In the genomic region with DNA sequence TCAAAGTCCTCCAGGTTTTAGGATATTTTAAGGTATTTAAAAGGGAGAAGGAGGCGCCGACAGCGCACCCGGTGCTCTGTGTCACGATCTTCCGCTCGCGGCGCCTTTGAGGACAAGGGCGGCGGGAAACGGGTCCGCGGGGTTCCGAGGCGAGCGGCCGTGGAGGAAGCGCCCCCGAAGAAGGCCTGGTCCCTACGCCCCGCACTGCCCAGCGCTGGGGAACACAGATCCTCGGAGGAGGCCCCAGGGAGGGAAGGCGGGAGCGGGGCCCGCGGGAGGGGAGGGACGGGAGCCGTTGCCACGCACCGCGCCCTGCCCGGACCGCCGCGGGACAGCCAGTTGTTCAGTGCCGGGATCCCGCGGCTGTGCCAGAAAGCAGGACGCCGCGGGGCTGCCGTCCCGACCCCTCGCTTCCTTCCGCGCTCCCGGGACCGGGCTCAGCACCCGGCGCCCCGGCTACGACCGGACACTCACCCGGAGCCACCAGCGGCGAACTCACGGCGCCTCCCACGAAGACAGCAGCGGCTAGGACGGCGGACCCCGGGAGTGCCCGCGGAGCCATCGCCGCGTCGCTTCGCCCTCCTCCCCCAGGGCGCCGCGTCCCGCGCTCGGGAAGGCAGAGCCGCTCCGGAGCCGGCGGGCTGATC, we compare ENCODE assay signal across 7 cellular contexts. TPM values are rescaled to one million over a fixed set of nuclear protein-coding genes. Genes with fewer than 3 reads are reported as not detected.
DNase-seq lines count a peak whose midpoint lies in the region; ATAC-seq and TF ChIP-seq lines count a peak whose summit lies in the region.

No MANE protein-coding gene starts in this region.

- H3K4me3 ChIP-seq in GM23248 (peak overlapping the region; percentile 94), tibial artery (peak overlapping the region; percentile 68 to 91)

- H3K4me1 Mint-ChIP-seq in natural killer cell treated with Interleukin-12 subunit alpha and Interleukin-12 subunit beta and Interleukin-15 and Interleukin-18, amount 100 ng/mL, for 72 hours (ENCODE audit: low read depth in 2 of 2) = peaks cover 26 to 39% of the 10 kb centered on the region in 2 donors

- peak overlapping the region; percentile 84 for H2AFZ ChIP-seq in GM23248

- in situ Hi-C loops in GM13976 (cut with MboI; ENCODE audit: low sequenced_read_pairs, unreplicated experiment) = no loop called here
- in situ Hi-C loops in GM23248 (cut with MboI) = no loop called here

- H3K4me3 Mint-ChIP-seq in natural killer cell treated with Interleukin-12 subunit alpha and Interleukin-12 subunit beta and Interleukin-15 and Interleukin-18, amount 100 ng/mL, for 72 hours = peak overlapping the region; percentile 86

- ATAC-seq in natural killer cell treated with Interleukin-12 subunit alpha and Interleukin-12 subunit beta and Interleukin-15 and Interleukin-18, amount 100 ng/mL, for 72 hours = peak; percentile 1 to 25

- H3K27me3 Mint-ChIP-seq in natural killer cell treated with Interleukin-12 subunit alpha and Interleukin-12 subunit beta and Interleukin-15 and Interleukin-18, amount 100 ng/mL, for 72 hours = peaks cover 0 to 4% of the 10 kb centered on the region in 2 donors

- no peak for TF ChIP-seq CTCF in GM13976 (IDR thresholded peaks at IDR 0.05; ENCODE audit: borderline replicate concordance, control extremely low read depth, extremely low read depth, insufficient read depth, missing control alignments)
- TF ChIP-seq CTCF in tibial artery (IDR thresholded peaks at IDR 0.05) = no peak

- peak overlapping the region; percentile 47 to 80 for H3K27ac Mint-ChIP-seq in natural killer cell treated with Interleukin-12 subunit alpha and Interleukin-12 subunit beta and Interleukin-15 and Interleukin-18, amount 100 ng/mL, for 72 hours

- H3K9me3 ChIP-seq in GM23248 (ENCODE audit: low read depth) (no peaks in the 10 kb centered on the region), tibial artery (no peaks in the 10 kb centered on the region)

- peaks cover 19% of the 10 kb centered on the region for H3F3A ChIP-seq in GM23248 (ENCODE audit: insufficient read depth)

- H3K36me3 ChIP-seq in GM23248 (ENCODE audit: low read depth) (no peaks in the 10 kb centered on the region), tibial artery (no peaks in the 10 kb centered on the region)

- H3K27ac ChIP-seq in GM23248 = peak overlapping the region; percentile 84
- H3K27ac ChIP-seq in tibial artery = peak overlapping the region; percentile 85 to 98

- H3K79me2 ChIP-seq in GM23248 (ENCODE audit: insufficient read depth) = peaks cover 42% of the 10 kb centered on the region

- no peaks in the 10 kb centered on the region for H3K9me2 ChIP-seq in GM23248 (ENCODE audit: insufficient read depth)

- intact Hi-C loops in tibial artery (cut with DNase I; ENCODE audit: low total_unique reads) = loop anchor here (2.0 to 10.0 kb wide), 2 partner anchors 205 to 349 kb away; a partner anchor contains a TSS

- DNase-seq in GM13976 (ENCODE audit: low spot score) (peak; percentile 52), GM23248 (peak; percentile 76), LoVo (ENCODE audit: low spot score) (peak; percentile 23), erythroblast (lab: John Stamatoyannopoulos, UW) (peak; percentile 68 to 79), tibial artery (peak; percentile 37 to 80)
- peak; percentile 75 for DNase-seq in activated CD8-positive, alpha-beta memory T cell treated with anti-CD3 and anti-CD28 coated beads, Interleukin-2, amount 50 U/mL, for 48 hours
- peak; percentile 69 for DNase-seq in natural killer cell treated with Interleukin-12 subunit alpha and Interleukin-12 subunit beta and Interleukin-15 and Interleukin-18, amount 100 ng/mL, for 72 hours (ENCODE audit: low spot score)

- H4K20me1 ChIP-seq in GM23248 (ENCODE audit: insufficient read depth) = no peaks in the 10 kb centered on the region

- no peaks in the 10 kb centered on the region for H3K27me3 ChIP-seq in GM23248 (replicated peaks; ENCODE audit: insufficient read depth)
- no peaks in the 10 kb centered on the region for H3K27me3 ChIP-seq in tibial artery

- no peaks in the 10 kb centered on the region for H3K9me3 Mint-ChIP-seq in natural killer cell treated with Interleukin-12 subunit alpha and Interleukin-12 subunit beta and Interleukin-15 and Interleukin-18, amount 100 ng/mL, for 72 hours

- peaks cover 10% of the 10 kb centered on the region for H3K4me1 ChIP-seq in GM23248 (ENCODE audit: insufficient read depth)
- H3K4me1 ChIP-seq in tibial artery = peaks cover 0 to 24% (median 12%) of the 10 kb centered on the region in 4 donors

- peak overlapping the region; percentile 93 for H3K9ac ChIP-seq in GM23248

- TF ChIP-seq POLR2A in erythroblast (IDR thresholded peaks at IDR 0.05; ENCODE audit: low read length) = peak; percentile 80

- peaks cover 4% of the 10 kb centered on the region for H3K36me3 Mint-ChIP-seq in natural killer cell treated with Interleukin-12 subunit alpha and Interleukin-12 subunit beta and Interleukin-15 and Interleukin-18, amount 100 ng/mL, for 72 hours

- H3K4me2 ChIP-seq in GM23248 (ENCODE audit: unreplicated experiment) = peak overlapping the region; percentile 93

- WGBS in GM23248 (ENCODE audit: low coverage in 1 of 2, low lambda C conversion rate in 2 of 2, missing lambda C conversion rate in 2 of 2), 2 experiments = 0 to 3% methylated on average over 24 to 55 of the region's 82 CpGs

RNA-seq across cellular contexts. Expression of a gene that starts 0.3 kb away (rescaled TPM):
- 39.2 and 42.5 TPM in 2 replicates for total RNA-seq in GM23248 (2014; rRNA removed; shearing (Covaris generic))
- polyA plus RNA-seq in GM23248 (2016; fragmentation: Nextera tagmentation; extraction: Ambion mirVana) = 7.7 TPM in 2 replicates
- 10 to 100 TPM; 11.5 to 23.7 TPM for total RNA-seq in natural killer cell treated with Interleukin-12 subunit alpha and Interleukin-12 subunit beta and Interleukin-15 and Interleukin-18, amount 100 ng/mL, for 72 hours

Comparison
In these comparisons a context has a peak if more than half of its experiments do, and no peak if none do; other contexts are left out.
1. Peak in every context shown above with its lines: DNase-seq, ATAC-seq, H3K4me3 ChIP-seq and H3K27ac ChIP-seq.
2. DNase-seq: peak in every context shown above with its lines; median percentile 76 in GM23248; 75 in activated CD8-positive, alpha-beta memory T cell treated with anti-CD3 and anti-CD28 coated beads, Interleukin-2, amount 50 U/mL, for 48 hours; 74 in erythroblast; 69 in natural killer cell treated with Interleukin-12 subunit alpha and Interleukin-12 subunit beta and Interleukin-15 and Interleukin-18, amount 100 ng/mL, for 72 hours; 58 in tibial artery; 52 in GM13976; 23 in LoVo.